16 cellular contexts compared by ENCODE assay signal in the genomic region with DNA sequence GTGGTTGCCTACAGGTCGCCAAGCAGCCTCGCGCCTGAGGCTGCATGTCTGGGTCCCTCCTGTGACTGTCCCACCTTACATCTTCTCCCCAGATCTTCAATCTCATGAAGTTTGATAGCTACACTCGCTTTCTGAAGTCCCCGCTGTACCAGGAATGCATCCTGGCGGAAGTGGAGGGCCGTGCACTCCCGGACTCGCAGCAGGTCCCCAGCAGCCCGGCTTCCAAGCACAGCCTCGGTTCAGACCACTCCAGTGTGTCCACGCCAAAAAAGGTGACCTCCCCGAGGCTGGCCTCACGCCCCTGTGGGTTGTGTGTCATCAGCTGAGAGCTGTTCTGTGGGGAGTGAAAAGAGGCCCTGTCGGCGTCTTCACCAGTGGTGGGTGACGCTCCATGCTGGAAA. TPM values are rescaled to one million over a fixed set of nuclear protein-coding genes. Genes with fewer than 3 reads are reported as not detected.
DNase-seq lines count a peak whose midpoint lies in the region; ATAC-seq and TF ChIP-seq lines count a peak whose summit lies in the region.
"Had no signal": no experiment of that assay in that cellular context is flagged by ENCODE, and none has a peak within 500 bp of the region (broad histone marks: within the 10 kb centered on the region; RNA-seq: fewer than 3 reads in every experiment).

No MANE protein-coding gene starts in this region.

- H3K36me3 Mint-ChIP-seq in brain (peaks cover 28% of the 10 kb centered on the region), nephron progenitor cell (ENCODE audit: low read depth) (peaks cover 41% of the 10 kb centered on the region)

- H3K4me3 Mint-ChIP-seq in brain (no peak overlapping the region), nephron progenitor cell (no peak overlapping the region)
- H3K4me3 Mint-ChIP-seq: IgD-negative memory B cell had no signal

- H3K27ac Mint-ChIP-seq in brain: peak overlapping the region in 4 of 5 experiments; percentile 33 to 89 (median 72)
- peak overlapping the region; percentile 80 for H3K27ac Mint-ChIP-seq in nephron progenitor cell
- H3K27ac Mint-ChIP-seq: IgD-negative memory B cell had no signal

- H3K9me3 ChIP-seq in heart right ventricle (no peaks in the 10 kb centered on the region), upper lobe of right lung (no peaks in the 10 kb centered on the region)
- H3K9me3 ChIP-seq: A549, Caco-2, Peyer's patch had no signal

- TF ChIP-seq CTCF in heart right ventricle (IDR thresholded peaks at IDR 0.05) (no peak), brain (conservative IDR thresholded peaks at IDR 0.05) (no peak), nephron progenitor cell (IDR thresholded peaks at IDR 0.05) (no peak), upper lobe of right lung (IDR thresholded peaks at IDR 0.05) (no peak)

- peaks cover 39% of the 10 kb centered on the region for H3K4me1 Mint-ChIP-seq in brain
- H3K4me1 Mint-ChIP-seq in nephron progenitor cell: peaks cover 58% of the 10 kb centered on the region

- ATAC-seq in heart right ventricle: no peak
- ATAC-seq in upper lobe of right lung: no peak
- no peak for ATAC-seq in HG03432 (IDR thresholded peaks at IDR 0.05; ENCODE audit: unreplicated experiment)
- ATAC-seq in HG02588 (IDR thresholded peaks at IDR 0.05; ENCODE audit: unreplicated experiment): no peak
- ATAC-seq: A549 had no signal

- H3K27ac ChIP-seq in heart right ventricle (no peak overlapping the region), upper lobe of right lung (no peak overlapping the region)
- H3K27ac ChIP-seq: A549, Peyer's patch had no signal

- 91 to 94% methylated on average over 17 of the region's 17 CpGs for WGBS in heart right ventricle, 2 donors

- H3K27me3 Mint-ChIP-seq in brain (no peaks in the 10 kb centered on the region), nephron progenitor cell (ENCODE audit: low read depth, poor library complexity) (no peaks in the 10 kb centered on the region)

- intact Hi-C loops in cardiac septum (cut with DNase I) (no loop called here), heart right ventricle (cut with DNase I) (no loop called here), upper lobe of right lung (cut with DNase I) (no loop called here)

- H3K9me3 Mint-ChIP-seq in brain (peaks cover 0 to 3% (median 0%) of the 10 kb centered on the region in 5 experiments), nephron progenitor cell (no peaks in the 10 kb centered on the region)
- H3K9me3 Mint-ChIP-seq: IgD-negative memory B cell had no signal

- H3K4me3 ChIP-seq in heart right ventricle: no peak overlapping the region
- no peak overlapping the region for H3K4me3 ChIP-seq in upper lobe of right lung
- H3K4me3 ChIP-seq: A549, Peyer's patch had no signal

- H3K4me1 ChIP-seq in heart right ventricle (peaks cover 0 to 4% (median 0%) of the 10 kb centered on the region in 9 donors), upper lobe of right lung (peaks cover 4% of the 10 kb centered on the region)
- H3K4me1 ChIP-seq: A549, Caco-2, Peyer's patch had no signal

- H3K27me3 ChIP-seq in heart right ventricle (no peaks in the 10 kb centered on the region), upper lobe of right lung (no peaks in the 10 kb centered on the region)
- H3K27me3 ChIP-seq: Peyer's patch had no signal

- peaks cover 0 to 63% (median 5%) of the 10 kb centered on the region in 9 donors for H3K36me3 ChIP-seq in heart right ventricle
- peaks cover 48% of the 10 kb centered on the region for H3K36me3 ChIP-seq in upper lobe of right lung

- DNase-seq in cardiac septum (ENCODE audit: low spot score) (peak; percentile 49), heart right ventricle (no peak), nephron progenitor cell (no peak), upper lobe of right lung (peak; percentile 58), glomerular visceral epithelial cell (ENCODE audit: extremely low spot score) (no peak)
- DNase-seq: HCEC 1CT, NCI-H1417 treated with DMSO at 0.1 percent for 48 hours, NCI-H2029 had no signal

RNA-seq across cellular contexts. Expression of a gene that starts 24.9 kb away (rescaled TPM):
- total RNA-seq in cardiac septum: 0.38 TPM
- under 1 TPM in 6 of 10 donors, not detected in 4; 0.15 to 0.59 (median 0.36) TPM for total RNA-seq in heart right ventricle
- polyA plus RNA-seq in heart right ventricle: 1 to 10 TPM; 1.0 to 1.1 TPM
- 0.88 TPM for polyA plus RNA-seq in brain (ENCODE audit: insufficient read depth, low read depth, low replicate concordance)
- total RNA-seq in upper lobe of right lung: 1.2 TPM
- total RNA-seq: HT-29, Peyer's patch had no signal
- polyA plus RNA-seq: IgD-negative memory B cell had no signal

RNA-seq across cellular contexts. Expression of a gene that starts 46.3 kb away (rescaled TPM):
- total RNA-seq in cardiac septum (62.7 TPM), heart right ventricle (10 to 100 TPM; 30.3 to 60.0 (median 37.2) TPM), upper lobe of right lung (3.6 TPM)
- polyA plus RNA-seq in heart right ventricle (10 to 100 TPM; 61.5 to 89.7 TPM), brain (ENCODE audit: insufficient read depth, low read depth, low replicate concordance) (0.48 TPM)

Comparison
In these comparisons a context has a peak if more than half of its experiments do, and no peak if none do; other contexts are left out.
1. DNase-seq: peak in cardiac septum (single experiment) and upper lobe of right lung (single experiment); none in heart right ventricle (0 of 2), nephron progenitor cell (single experiment) and glomerular visceral epithelial cell (single experiment).